Comparison of ENCODE assay signal across 23 cellular contexts in the genomic region with DNA sequence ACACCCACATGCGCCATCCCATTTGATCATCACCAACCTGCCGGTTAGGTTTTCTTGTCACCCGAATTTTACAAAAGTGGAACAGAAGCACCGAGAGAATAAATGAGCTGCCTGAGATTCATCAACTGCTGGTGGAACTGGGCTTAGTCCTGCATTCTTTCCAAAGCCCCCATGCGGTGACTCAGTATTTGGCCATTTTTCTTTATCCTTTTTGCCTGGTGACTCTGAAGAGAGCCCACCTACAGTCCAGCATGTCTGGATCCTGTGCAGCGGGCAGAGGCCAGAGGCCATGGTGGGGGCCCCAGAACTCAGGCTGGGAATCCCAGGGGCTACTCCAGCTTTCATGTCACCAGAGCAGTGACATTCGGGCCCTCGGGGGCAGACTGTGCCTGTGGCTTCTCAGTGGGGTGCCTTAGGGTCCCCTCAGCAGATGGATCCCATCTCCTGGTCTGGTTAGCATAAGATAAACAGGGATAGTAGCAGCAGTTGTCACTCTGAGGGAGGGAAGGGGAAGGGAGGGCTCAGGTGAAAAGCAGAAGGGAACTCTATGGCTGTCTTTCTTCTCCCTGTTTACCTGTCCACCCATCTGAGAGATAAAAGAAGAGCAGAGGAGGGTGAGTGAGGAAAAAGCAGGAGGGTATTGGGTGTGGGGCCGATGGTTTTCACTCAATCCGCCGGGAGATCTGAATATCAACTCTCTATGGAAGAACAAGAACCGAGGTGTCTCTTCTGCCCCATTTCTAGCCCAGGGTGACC.
"Had no signal": no experiment of that assay in that cellular context is flagged by ENCODE, and none has a peak within 500 bp of the region (broad histone marks: within the 10 kb centered on the region; RNA-seq: fewer than 3 reads in every experiment).

No MANE protein-coding gene starts in this region.

- H3K9me3 ChIP-seq: colonic mucosa, esophagus squamous epithelium, heart left ventricle, prostate gland, right lobe of liver, spleen, testis, upper lobe of right lung, vagina had no signal

- H3K4me2 ChIP-seq: neural progenitor cell had no signal

- H3K27ac ChIP-seq: colonic mucosa, esophagus squamous epithelium, heart left ventricle, neural progenitor cell, parathyroid adenoma, prostate gland, right lobe of liver, spleen, testis, tibial nerve, upper lobe of right lung, vagina had no signal

- H2AFZ ChIP-seq: neural progenitor cell, parathyroid adenoma had no signal

- DNase-seq: colonic mucosa; dermis blood vessel endothelial cell; esophagus squamous epithelium; foreskin fibroblast; heart left ventricle; hippocampal formation; kidney glomerular epithelial cell; natural killer cell; occipital lobe; right lobe of liver; spleen; stimulated activated CD4-positive, alpha-beta T cell treated with anti-CD3 and anti-CD28 coated beads, Interleukin-15, amount 100 ng/mL, for 24 hours; stimulated activated CD4-positive, alpha-beta T cell treated with anti-CD3 and anti-CD28 coated beads, Interleukin-1b, Interleukin-23, amount 100 ng/mL, for 48 hours; stimulated activated CD4-positive, alpha-beta T cell treated with anti-CD3 and anti-CD28 coated beads, Interleukin-4, amount 100 ng/mL, for 24 hours; stimulated activated naive B cell treated with anti-CD40 and anti-IgM and Interleukin-4, amounts not matched to agents 10 μg/mL and 1 μg/mL and 100 μg/mL, for 72 hours; stimulated activated naive CD8-positive, alpha-beta T cell treated with anti-CD3 and anti-CD28 coated beads, Interleukin-15, amount 100 ng/mL, for 72 hours; testis had no signal

- H3K9ac ChIP-seq: neural progenitor cell, parathyroid adenoma had no signal

- H3K27me3 ChIP-seq: colonic mucosa, neural progenitor cell, right lobe of liver, spleen, testis, tibial nerve, upper lobe of right lung, vagina had no signal

- H3K79me2 ChIP-seq: parathyroid adenoma had no signal

- H3K4me3 ChIP-seq: colonic mucosa, esophagus squamous epithelium, heart left ventricle, neural progenitor cell, prostate gland, right lobe of liver, spleen, testis, tibial nerve, upper lobe of right lung, vagina had no signal

- H3K4me1 ChIP-seq: colonic mucosa, esophagus squamous epithelium, heart left ventricle, parathyroid adenoma, prostate gland, right lobe of liver, spleen, testis, tibial nerve, upper lobe of right lung, vagina had no signal

- H3K36me3 ChIP-seq: colonic mucosa, esophagus squamous epithelium, heart left ventricle, neural progenitor cell, prostate gland, right lobe of liver, spleen, tibial nerve, upper lobe of right lung, vagina had no signal

- ATAC-seq: heart left ventricle; natural killer cell; right lobe of liver; stimulated activated naive B cell treated with anti-CD40 and anti-IgM and Interleukin-4, amounts not matched to agents 10 μg/mL and 1 μg/mL and 100 μg/mL, for 72 hours; stimulated activated naive CD8-positive, alpha-beta T cell treated with anti-CD3 and anti-CD28 coated beads, Interleukin-15, amount 100 ng/mL, for 72 hours; upper lobe of right lung had no signal
